13 cellular contexts compared by ENCODE assay signal in genomic region chr1:224331326-224331725, GRCh38. TPM values are rescaled to one million over a fixed set of nuclear protein-coding genes. Genes with fewer than 3 reads are reported as not detected.
DNase-seq lines count a peak whose midpoint lies in the region; ATAC-seq, FAIRE-seq and TF ChIP-seq lines count a peak whose summit lies in the region.
"Had no signal": no experiment of that assay in that cellular context is flagged by ENCODE, and none has a peak within 500 bp of the region (broad histone marks: within the 10 kb centered on the region; RNA-seq: fewer than 3 reads in every experiment).

No MANE protein-coding gene starts in this region.

- H3K27ac ChIP-seq in KMS-11, result no peak overlapping the region; the same call in 1 of the 2 replicates

- no peaks in the 10 kb centered on the region for H3K9me3 Mint-ChIP-seq in activated CD4-positive, alpha-beta T cell treated with anti-CD3 and anti-CD28 coated beads for 36 hours (ENCODE audit: low read depth)
- H3K9me3 Mint-ChIP-seq in neural crest cell, result no peaks in the 10 kb centered on the region
- H3K9me3 Mint-ChIP-seq: stimulated activated naive B cell treated with anti-CD40 and anti-IgM and Interleukin-4, amounts not matched to agents 10 μg/mL and 1 μg/mL and 100 μg/mL, for 72 hours had no signal

- ATAC-seq in activated CD4-positive, alpha-beta T cell treated with anti-CD3 and anti-CD28 coated beads for 36 hours, result no peak
- no peak for ATAC-seq in GM18870 (IDR thresholded peaks at IDR 0.05; ENCODE audit: unreplicated experiment)
- ATAC-seq: stimulated activated naive B cell treated with anti-CD40 and anti-IgM and Interleukin-4, amounts not matched to agents 10 μg/mL and 1 μg/mL and 100 μg/mL, for 72 hours had no signal

- POLR2A ChIA-PET in activated CD4-positive, alpha-beta T cell treated with anti-CD3 and anti-CD28 coated beads for 36 hours (lab: Charles Lee), result no interaction called here

- peaks cover 17% of the 10 kb centered on the region for H3K4me1 ChIP-seq in KMS-11 (ENCODE audit: low read depth, poor library complexity, severe bottlenecking)
- H3K4me1 ChIP-seq in adipocyte (ENCODE audit: control insufficient read depth, insufficient read depth, low read length), result peaks cover 9% of the 10 kb centered on the region

- H3K36me3 Mint-ChIP-seq in activated CD4-positive, alpha-beta T cell treated with anti-CD3 and anti-CD28 coated beads for 36 hours (ENCODE audit: low read depth), result no peaks in the 10 kb centered on the region
- no peaks in the 10 kb centered on the region for H3K36me3 Mint-ChIP-seq in neural crest cell (ENCODE audit: low read depth)

- no peaks in the 10 kb centered on the region for H4K20me1 ChIP-seq in KMS-11 (ENCODE audit: insufficient read depth)

- H3K4me3 ChIP-seq in KMS-11 (IDR thresholded peaks at IDR 0.05; ENCODE audit: insufficient read depth, low read depth, low read length), result no peak overlapping the region
- no peak overlapping the region for H3K4me3 ChIP-seq in adipocyte (ENCODE audit: low read length)

- H3K36me3 ChIP-seq in KMS-11 (ENCODE audit: insufficient read depth), result no peaks in the 10 kb centered on the region
- H3K36me3 ChIP-seq in adipocyte (ENCODE audit: control insufficient read depth, insufficient read depth, low read length, severe bottlenecking), result peaks cover under 1% of the 10 kb centered on the region

- peak overlapping the region; percentile 23 for H3K4me3 Mint-ChIP-seq in activated CD4-positive, alpha-beta T cell treated with anti-CD3 and anti-CD28 coated beads for 36 hours
- peak overlapping the region; percentile 97 for H3K4me3 Mint-ChIP-seq in neural crest cell

- H3K27me3 ChIP-seq in KMS-11 (ENCODE audit: insufficient read depth, low read depth) (no peaks in the 10 kb centered on the region), adipocyte (replicated peaks; ENCODE audit: control insufficient read depth, insufficient read depth, low read length) (no peaks in the 10 kb centered on the region)

- TF ChIP-seq CTCF in KMS-11 (conservative IDR thresholded peaks at IDR 0.05; ENCODE audit: low read depth, low read length), result no peak
- TF ChIP-seq CTCF in neural crest cell (conservative IDR thresholded peaks at IDR 0.05), result no peak

- H3K79me2 ChIP-seq in KMS-11 (ENCODE audit: insufficient read depth, low read depth), result peaks cover 35% of the 10 kb centered on the region

- intact Hi-C loops in activated CD4-positive, alpha-beta T cell treated with anti-CD3 and anti-CD28 coated beads for 36 hours (cut with DNase I, micrococcal nuclease), result loop anchor here (2.0 to 10.0 kb wide), 6 partner anchors 49 to 637 kb away; partner anchors contain the start of genes DEGS1 (in 1 of the 2) and TP53BP2 (in 1 of the 2)

- no peak for FAIRE-seq in urothelium cell line (lab: Jason Lieb, UNC)
- FAIRE-seq: G401.6 had no signal

- CTCF ChIA-PET in activated CD4-positive, alpha-beta T cell treated with anti-CD3 and anti-CD28 coated beads for 36 hours (lab: Charles Lee), result interaction anchor here (4.8 kb wide), 1 partner anchor 215 kb away, joined by 52 read pairs; no protein-coding TSS in a partner anchor

- H3K9me3 ChIP-seq in adipocyte (ENCODE audit: control insufficient read depth, low read length), result no peaks in the 10 kb centered on the region

- peak overlapping the region; percentile 82; the same call in 1 of the 2 replicates for H2AFZ ChIP-seq in KMS-11 (ENCODE audit: low read depth)

- no peak for DNase-seq in activated CD4-positive, alpha-beta T cell treated with anti-CD3 and anti-CD28 coated beads for 36 hours
- DNase-seq in activated CD4-positive, alpha-beta T cell treated with anti-CD3 and anti-CD28 coated beads, Interleukin-2, amount 50 U/mL, for 1 hour, result no peak
- DNase-seq in adipocyte (ENCODE audit: low read depth) (no peak), neural crest cell (ENCODE audit: low read depth, low spot score) (no peak), epidermal melanocyte (ENCODE audit: insufficient read length, low spot score) (no peak), urothelium cell line (ENCODE audit: low spot score) (no peak)
- DNase-seq: erythroblast; IMR-90; Right ventricle myocardium superior; stimulated activated naive B cell treated with anti-CD40 and anti-IgM and Interleukin-4, amounts not matched to agents 10 μg/mL and 1 μg/mL and 100 μg/mL, for 72 hours had no signal

- H3K4me1 Mint-ChIP-seq in activated CD4-positive, alpha-beta T cell treated with anti-CD3 and anti-CD28 coated beads for 36 hours, result peaks cover 36% of the 10 kb centered on the region
- H3K4me1 Mint-ChIP-seq in neural crest cell, result peaks cover 35% of the 10 kb centered on the region

- H3K4me2 ChIP-seq in KMS-11, result peak overlapping the region; percentile 50

- H3K27ac Mint-ChIP-seq in activated CD4-positive, alpha-beta T cell treated with anti-CD3 and anti-CD28 coated beads for 36 hours, result no peak overlapping the region
- H3K27ac Mint-ChIP-seq in neural crest cell (ENCODE audit: unreplicated experiment), result no peak overlapping the region

- H3K27me3 Mint-ChIP-seq in activated CD4-positive, alpha-beta T cell treated with anti-CD3 and anti-CD28 coated beads for 36 hours, result no peaks in the 10 kb centered on the region
- peaks cover 8% of the 10 kb centered on the region for H3K27me3 Mint-ChIP-seq in neural crest cell (ENCODE audit: low read depth)
- H3K27me3 Mint-ChIP-seq: stimulated activated naive B cell treated with anti-CD40 and anti-IgM and Interleukin-4, amounts not matched to agents 10 μg/mL and 1 μg/mL and 100 μg/mL, for 72 hours had no signal

- H3K9ac ChIP-seq in KMS-11 (no peak overlapping the region), adipocyte (ENCODE audit: low read length) (peak overlapping the region; percentile 97)

RNA-seq across cellular contexts. Expression of gene NVL, which starts 1.4 kb away (rescaled TPM):
- total RNA-seq in activated CD4-positive, alpha-beta T cell treated with anti-CD3 and anti-CD28 coated beads for 36 hours, result 10 to 100 TPM; 34.2 to 44.1 TPM
- 51.2 and 53.8 TPM in 2 replicates for total RNA-seq in neural crest cell

RNA-seq across cellular contexts. Expression of gene CNIH4, which starts 25.4 kb away (rescaled TPM):
- total RNA-seq in activated CD4-positive, alpha-beta T cell treated with anti-CD3 and anti-CD28 coated beads for 36 hours, result 10 to 100 TPM; 29.9 to 49.6 TPM
- total RNA-seq in neural crest cell, result 66.5 and 70.2 TPM in 2 replicates
